ENCODE assay signal across 1 cellular context in genomic region chr5:10254686-10255085, GRCh38.
TF ChIP-seq lines count a peak whose summit lies in the region.

No MANE protein-coding gene starts in this region.

TF ChIP-seq in HEK293T, 16 proteins besides CTCF, POLR2A, EP300 and RAD21 (continued from another document):
- TF ChIP-seq PKNOX1 (IDR thresholded peaks at IDR 0.05) (no peak), ELF4 (IDR thresholded peaks at IDR 0.05) (no peak), SP1 (IDR thresholded peaks at IDR 0.05) (no peak), HDGF (IDR thresholded peaks at IDR 0.05; ENCODE audit: borderline replicate concordance) (no peak), FOXK2 (IDR thresholded peaks at IDR 0.05) (no peak), ZNF384 (IDR thresholded peaks at IDR 0.05) (no peak), NFRKB (IDR thresholded peaks at IDR 0.05) (no peak), ARNT (IDR thresholded peaks at IDR 0.05) (no peak), SUZ12 (IDR thresholded peaks at IDR 0.05) (no peak), FOXA1 (IDR thresholded peaks at IDR 0.05) (no peak), BHLHE40 (IDR thresholded peaks at IDR 0.05; ENCODE audit: borderline replicate concordance) (no peak)
